ENCODE assay signal across 35 cellular contexts in genomic region chr19:33752945-33753344, GRCh38.
"Had no signal": no experiment of that assay in that cellular context is flagged by ENCODE, and none has a peak within 500 bp of the region (broad histone marks: within the 10 kb centered on the region; RNA-seq: fewer than 3 reads in every experiment).

No MANE protein-coding gene starts in this region.

- H3K27me3 Mint-ChIP-seq: activated CD4-positive, alpha-beta T cell treated with anti-CD3 and anti-CD28 coated beads, Interleukin-2, amount 10 ng/mL, durations not matched to agents 24 days and 14 days; activated CD8-positive, alpha-beta T cell treated with anti-CD3 and anti-CD28 coated beads for 36 hours had no signal

- H3K4me3 Mint-ChIP-seq: activated B cell treated with CpG ODN at 0.5 μM for 24 hours; activated CD4-positive, alpha-beta memory T cell treated with anti-CD3 and anti-CD28 coated beads for 36 hours; activated CD4-positive, alpha-beta T cell treated with anti-CD3 and anti-CD28 coated beads, Interleukin-2, amount 10 ng/mL, durations not matched to agents 24 days and 14 days; activated CD8-positive, alpha-beta T cell treated with anti-CD3 and anti-CD28 coated beads for 36 hours; activated naive CD4-positive, alpha-beta T cell treated with anti-CD3 and anti-CD28 coated beads for 36 hours; activated naive CD8-positive, alpha-beta T cell treated with anti-CD3 and anti-CD28 coated beads for 36 hours; activated T-cell treated with anti-CD3 and anti-CD28 coated beads, Interleukin-2, amount 50 U/mL, for 4 hours; activated T-cell treated with anti-CD3 and anti-CD28 coated beads, Interleukin-2, amount 50 U/mL, for 72 hours; activated T-helper 1 cell treated with anti-CD3 and anti-CD28 coated beads, Interleukin-12 subunit alpha, Interleukin-12 subunit beta, Interleukin-2, Interleukin-4 antibody, amounts not matched to agents 30 ng/mL and 10 ng/mL and 1 ng/mL, durations not matched to agents 14 hours and 24 hours and 36 hours; activated T-helper 17 cell treated with anti-CD3 and anti-CD28 coated beads, Interleukin-2, amount 50 U/mL, for 72 hours; central memory CD8-positive, alpha-beta T cell; T-helper 1 cell treated with Interleukin-12 subunit alpha and Interleukin-12 subunit beta and Interleukin-4 antibody, amounts not matched to agents 30 μg/mL and 1 μg/mL, for 36 hours; T-helper 2 cell treated with Interferon-gamma antibody and Interleukin-4, amounts not matched to agents 5 μg/mL and 100 μg/mL, for 36 hours had no signal

- H3K36me3 ChIP-seq: adrenal gland, cardiac muscle cell had no signal

- H3K9me3 ChIP-seq: adrenal gland, body of pancreas had no signal

- ATAC-seq: activated CD8-positive, alpha-beta T cell treated with anti-CD3 and anti-CD28 coated beads for 36 hours; activated naive CD4-positive, alpha-beta T cell treated with anti-CD3 and anti-CD28 coated beads, Interleukin-2, amount 50 U/mL, for 72 hours; activated T-cell treated with anti-CD3 and anti-CD28 coated beads, Interleukin-2, amount 50 U/mL, for 4 hours; activated T-cell treated with anti-CD3 and anti-CD28 coated beads, Interleukin-2, amount 50 U/mL, for 72 hours; activated T-helper 17 cell treated with anti-CD3 and anti-CD28 coated beads, Interleukin-2, amount 50 U/mL, for 72 hours; body of pancreas had no signal

- H3K9me3 Mint-ChIP-seq: activated B cell treated with CpG ODN at 0.5 μM for 24 hours; activated CD4-positive, alpha-beta memory T cell treated with anti-CD3 and anti-CD28 coated beads for 36 hours; activated CD4-positive, alpha-beta T cell treated with anti-CD3 and anti-CD28 coated beads, Interleukin-2, amount 10 ng/mL, durations not matched to agents 24 days and 14 days; activated CD8-positive, alpha-beta T cell treated with anti-CD3 and anti-CD28 coated beads for 36 hours; activated naive CD4-positive, alpha-beta T cell treated with anti-CD3 and anti-CD28 coated beads for 36 hours; activated naive CD4-positive, alpha-beta T cell treated with anti-CD3 and anti-CD28 coated beads, Interleukin-2, amount 50 U/mL, for 72 hours; activated naive CD8-positive, alpha-beta T cell treated with anti-CD3 and anti-CD28 coated beads for 36 hours; activated T-cell treated with anti-CD3 and anti-CD28 coated beads, Interleukin-2, amount 50 U/mL, for 4 hours; activated T-cell treated with anti-CD3 and anti-CD28 coated beads, Interleukin-2, amount 50 U/mL, for 72 hours; activated T-helper 1 cell treated with anti-CD3 and anti-CD28 coated beads, Interleukin-12 subunit alpha, Interleukin-12 subunit beta, Interleukin-2, Interleukin-4 antibody, amounts not matched to agents 30 ng/mL and 10 ng/mL and 1 ng/mL, durations not matched to agents 14 hours and 24 hours and 36 hours; activated T-helper 17 cell treated with anti-CD3 and anti-CD28 coated beads, Interleukin-2, amount 50 U/mL, for 72 hours; central memory CD8-positive, alpha-beta T cell; T-helper 1 cell treated with Interleukin-12 subunit alpha and Interleukin-12 subunit beta and Interleukin-4 antibody, amounts not matched to agents 30 μg/mL and 1 μg/mL, for 36 hours; T-helper 2 cell treated with Interferon-gamma antibody and Interleukin-4, amounts not matched to agents 5 μg/mL and 100 μg/mL, for 36 hours had no signal

- H3K27me3 ChIP-seq: adrenal gland, body of pancreas, cardiac muscle cell had no signal

- H3K36me3 Mint-ChIP-seq: activated CD4-positive, alpha-beta memory T cell treated with anti-CD3 and anti-CD28 coated beads for 36 hours; activated naive CD4-positive, alpha-beta T cell treated with anti-CD3 and anti-CD28 coated beads, Interleukin-2, amount 50 U/mL, for 72 hours; activated naive CD8-positive, alpha-beta T cell treated with anti-CD3 and anti-CD28 coated beads for 36 hours had no signal

- H3K27ac ChIP-seq: adrenal gland, body of pancreas, cardiac muscle cell, VCaP had no signal

- H3K27ac Mint-ChIP-seq: activated B cell treated with CpG ODN at 0.5 μM for 24 hours; activated CD4-positive, alpha-beta memory T cell treated with anti-CD3 and anti-CD28 coated beads for 36 hours; activated CD4-positive, alpha-beta T cell treated with anti-CD3 and anti-CD28 coated beads, Interleukin-2, amount 10 ng/mL, durations not matched to agents 24 days and 14 days; activated CD8-positive, alpha-beta T cell treated with anti-CD3 and anti-CD28 coated beads for 36 hours; activated naive CD4-positive, alpha-beta T cell treated with anti-CD3 and anti-CD28 coated beads for 36 hours; activated naive CD4-positive, alpha-beta T cell treated with anti-CD3 and anti-CD28 coated beads, Interleukin-2, amount 50 U/mL, for 72 hours; activated naive CD8-positive, alpha-beta T cell treated with anti-CD3 and anti-CD28 coated beads for 36 hours; activated T-cell treated with anti-CD3 and anti-CD28 coated beads, Interleukin-2, amount 50 U/mL, for 72 hours; activated T-helper 1 cell treated with anti-CD3 and anti-CD28 coated beads, Interleukin-12 subunit alpha, Interleukin-12 subunit beta, Interleukin-2, Interleukin-4 antibody, amounts not matched to agents 30 ng/mL and 10 ng/mL and 1 ng/mL, durations not matched to agents 14 hours and 24 hours and 36 hours; activated T-helper 17 cell treated with anti-CD3 and anti-CD28 coated beads, Interleukin-2, amount 50 U/mL, for 72 hours; T-helper 1 cell treated with Interleukin-12 subunit alpha and Interleukin-12 subunit beta and Interleukin-4 antibody, amounts not matched to agents 30 μg/mL and 1 μg/mL, for 36 hours; T-helper 2 cell treated with Interferon-gamma antibody and Interleukin-4, amounts not matched to agents 5 μg/mL and 100 μg/mL, for 36 hours had no signal

- H3K4me1 Mint-ChIP-seq: activated B cell treated with CpG ODN at 0.5 μM for 24 hours; activated CD4-positive, alpha-beta T cell treated with anti-CD3 and anti-CD28 coated beads, Interleukin-2, amount 10 ng/mL, durations not matched to agents 24 days and 14 days; activated naive CD8-positive, alpha-beta T cell treated with anti-CD3 and anti-CD28 coated beads for 36 hours; activated T-helper 17 cell treated with anti-CD3 and anti-CD28 coated beads, Interleukin-2, amount 50 U/mL, for 72 hours; central memory CD8-positive, alpha-beta T cell had no signal

- H3K4me1 ChIP-seq: adrenal gland, body of pancreas had no signal

- DNase-seq: activated B cell treated with CpG ODN at 0.5 μM for 24 hours; activated CD4-positive, alpha-beta memory T cell treated with anti-CD3 and anti-CD28 coated beads for 36 hours; activated CD4-positive, alpha-beta T cell treated with anti-CD3 and anti-CD28 coated beads for 4 hours; activated CD4-positive, alpha-beta T cell treated with anti-CD3 and anti-CD28 coated beads, Interleukin-2, amount 10 ng/mL, durations not matched to agents 24 days and 14 days; activated CD4-positive, alpha-beta T cell treated with anti-CD3 and anti-CD28 coated beads, Interleukin-2, amount 50 U/mL, for 1 hour; activated CD4-positive, alpha-beta T cell treated with anti-CD3 and anti-CD28 coated beads, Interleukin-2, amount 50 U/mL, for 4 hours; activated CD4-positive, CD25-positive, alpha-beta regulatory T cell treated with anti-CD3 and anti-CD28 coated beads, Interleukin-2, amount 50 U/mL, for 72 hours; activated CD8-positive, alpha-beta memory T cell treated with anti-CD3 and anti-CD28 coated beads, Interleukin-2, amount 50 U/mL, for 4 hours; activated CD8-positive, alpha-beta T cell treated with anti-CD3 and anti-CD28 coated beads for 36 hours; activated effector memory CD4-positive, alpha-beta T cell treated with anti-CD3 and anti-CD28 coated beads, Interleukin-2, amount 50 U/mL, for 16 hours; activated gamma-delta T cell treated with Interleukin-2 at 50 U/mL for 16 hours; activated naive CD4-positive, alpha-beta T cell; activated naive CD4-positive, alpha-beta T cell treated with anti-CD3 and anti-CD28 coated beads for 36 hours; activated naive CD4-positive, alpha-beta T cell treated with anti-CD3 and anti-CD28 coated beads, Interleukin-2, amount 50 U/mL, for 16 hours; activated naive CD8-positive, alpha-beta T cell treated with anti-CD3 and anti-CD28 coated beads for 36 hours; activated T-cell treated with anti-CD3 and anti-CD28 coated beads for 4 hours; activated T-cell treated with anti-CD3 and anti-CD28 coated beads, Interleukin-2, amount 50 U/mL, for 1 hour; activated T-cell treated with anti-CD3 and anti-CD28 coated beads, Interleukin-2, amount 50 U/mL, for 4 hours; activated T-cell treated with anti-CD3 and anti-CD28 coated beads, Interleukin-2, amount 50 U/mL, for 72 hours; adrenal gland; amniotic stem cell; body of pancreas; caudate nucleus; cerebellar nuclear complex; T-helper 1 cell; T-helper 2 cell; T-helper 9 cell had no signal

- H3K4me3 ChIP-seq: adrenal gland, body of pancreas, cardiac muscle cell had no signal
